Comparison of ENCODE assay signal across 33 cellular contexts in genomic region chr7:32094516-32094915, GRCh38. TPM values are rescaled to one million over a fixed set of nuclear protein-coding genes. Genes with fewer than 3 reads are reported as not detected.
"Had no signal": no experiment of that assay in that cellular context is flagged by ENCODE, and none has a peak within 500 bp of the region (broad histone marks: within the 10 kb centered on the region; RNA-seq: fewer than 3 reads in every experiment).

No MANE protein-coding gene starts in this region.

- DNase-seq: activated CD4-positive, alpha-beta T cell treated with anti-CD3 and anti-CD28 coated beads for 48 hours; activated CD4-positive, alpha-beta T cell treated with anti-CD3 and anti-CD28 coated beads, Interleukin-2, amount 50 U/mL, for 48 hours; activated CD8-positive, alpha-beta memory T cell treated with anti-CD3 and anti-CD28 coated beads for 24 hours; activated effector memory CD4-positive, alpha-beta T cell treated with Interleukin-2 at 50 U/mL for 16 hours; activated naive CD4-positive, alpha-beta T cell treated with Interleukin-2 at 50 U/mL for 16 hours; adrenal gland; aorta; body of pancreas; cerebellar nuclear complex; dorsolateral prefrontal cortex; effector memory CD4-positive, alpha-beta T cell; gastrocnemius medialis; glutamatergic neuron; hippocampal formation; mucosa of descending colon; pancreas; retina; stimulated activated CD4-positive, alpha-beta T cell treated with anti-CD3 and anti-CD28 coated beads, Interleukin-1b, Interleukin-23, amount 100 ng/mL, for 48 hours; stimulated activated naive B cell treated with anti-CD40 and anti-IgM and Interleukin-4, amounts not matched to agents 10 μg/mL and 1 μg/mL and 100 μg/mL, for 72 hours; stomach; thyroid gland; upper lobe of right lung; WERI-Rb-1 had no signal

- H3K36me3 ChIP-seq: adrenal gland, cardiac muscle cell, gastrocnemius medialis, neutrophil, pancreas, prostate gland, stomach, thyroid gland, upper lobe of right lung, WERI-Rb-1 had no signal

- FAIRE-seq: pancreas, TTC549 had no signal

- ATAC-seq: activated CD4-positive, CD25-positive, alpha-beta regulatory T cell treated with anti-CD3 and anti-CD28 coated beads, Interleukin-2, amount 50 U/mL, for 24 hours; body of pancreas; gastrocnemius medialis; left lobe of liver; mucosa of descending colon; stimulated activated naive B cell treated with anti-CD40 and anti-IgM and Interleukin-4, amounts not matched to agents 10 μg/mL and 1 μg/mL and 100 μg/mL, for 72 hours had no signal

- H3K4me3 ChIP-seq: adrenal gland, body of pancreas, cardiac muscle cell, coronary artery, dorsolateral prefrontal cortex, gastrocnemius medialis, lung, mucosa of descending colon, pancreas, prostate gland, smooth muscle cell, stomach, thyroid gland, upper lobe of right lung had no signal

- H3K27me3 ChIP-seq: adrenal gland, body of pancreas, cardiac muscle cell, dorsolateral prefrontal cortex, gastrocnemius medialis, neutrophil, pancreas, stomach, thyroid gland, upper lobe of right lung had no signal

- H3K4me2 ChIP-seq: smooth muscle cell had no signal

- H3K27ac ChIP-seq: body of pancreas, cardiac muscle cell, dorsolateral prefrontal cortex, gastrocnemius medialis, neutrophil, pancreas, prostate gland, thyroid gland, WERI-Rb-1 had no signal

- H3K4me1 ChIP-seq: body of pancreas, gastrocnemius medialis, pancreas, prostate gland, thyroid gland, upper lobe of right lung had no signal

- H3K9me3 ChIP-seq: adrenal gland, body of pancreas, gastrocnemius medialis, mucosa of descending colon, neutrophil, pancreas, prostate gland, stomach, thyroid gland, upper lobe of right lung had no signal

RNA-seq across cellular contexts. Expression of gene PDE1C, which starts 24.3 kb away (rescaled TPM):
- total RNA-seq: T-helper 1 cell treated with Interleukin-12 subunit alpha and Interleukin-12 subunit beta and Interleukin-4 antibody, amounts not matched to agents 30 ng/mL and 1 ng/mL, for 36 hours had no signal
